In genomic region chr12:122029620-122030426, GRCh38 we compare ENCODE assay signal across 1 cellular context.
A peak's percentile ranks its signal among the peaks of the same experiment; 100 is the strongest.
TF ChIP-seq lines count a peak whose summit lies in the region.

No MANE protein-coding gene starts in this region.

TF ChIP-seq in K562, 482 proteins besides CTCF, POLR2A, EP300 and RAD21:
- TF ChIP-seq PHB2 (IDR thresholded peaks at IDR 0.05; ENCODE audit: low read depth) (no peak), EGR1 (conservative IDR thresholded peaks at IDR 0.05) (0 out of 2 replicates have a peak, but pooled peaks have one; percentile 18)
